ENCODE assay signal across 11 cellular contexts in genomic region chr15:99717129-99718024, GRCh38. TPM values are rescaled to one million over a fixed set of nuclear protein-coding genes. Genes with fewer than 3 reads are reported as not detected.
DNase-seq lines count a peak whose midpoint lies in the region; ATAC-seq, FAIRE-seq and TF ChIP-seq lines count a peak whose summit lies in the region.
"Had no signal": no experiment of that assay in that cellular context is flagged by ENCODE, and none has a peak within 500 bp of the region (broad histone marks: within the 10 kb centered on the region; RNA-seq: fewer than 3 reads in every experiment).

No MANE protein-coding gene starts in this region.

- peak; percentile 77 for DNase-seq in A673 (ENCODE audit: low spot score)
- no peak for DNase-seq in GM19239 (ENCODE audit: insufficient read length, low spot score)
- peak; percentile 61 for DNase-seq in left ventricle myocardium superior
- DNase-seq in mesenteric fat pad (ENCODE audit: low spot score) = no peak
- no peak for DNase-seq in DMS53 (lab: John Stamatoyannopoulos, UW)
- no peak for DNase-seq in PC-9
- DNase-seq: activated naive CD8-positive, alpha-beta T cell treated with anti-CD3 and anti-CD28 coated beads, Interleukin-2, amount 10 ng/mL, durations not matched to agents 7 days and 5 days; CD4-positive, alpha-beta memory T cell; Karpas-422 had no signal

- H3K36me3 ChIP-seq in A673 (ENCODE audit: insufficient read depth, low read length, poor library complexity, severe bottlenecking) = peaks cover 3% of the 10 kb centered on the region
- H3K36me3 ChIP-seq in PC-9 (ENCODE audit: low read depth) = no peaks in the 10 kb centered on the region

- CTCF ChIA-PET in A673 (lab: Charles Lee) (interaction anchor here (1.1 kb wide), 1 partner anchor 13 kb away, joined by 6 read pairs; no protein-coding TSS in a partner anchor), PC-9 (lab: Charles Lee) (no interaction called here)

- no peak for TF ChIP-seq CTCF in A673 (conservative IDR thresholded peaks at IDR 0.05; ENCODE audit: low read depth, low read length)
- TF ChIP-seq CTCF in PC-9 (conservative IDR thresholded peaks at IDR 0.05) = no peak

- H4K20me1 ChIP-seq in PC-9 (ENCODE audit: insufficient read depth) = no peaks in the 10 kb centered on the region

- POLR2A ChIA-PET in A673 (lab: Charles Lee; ENCODE audit: low non-redundant PET) = no interaction called here
- POLR2A ChIA-PET in PC-9 (lab: Charles Lee; ENCODE audit: unreplicated experiment) = no interaction called here

- no peaks in the 10 kb centered on the region for H3K9me2 ChIP-seq in PC-9 (ENCODE audit: insufficient read depth)

- no peak overlapping the region for H2AFZ ChIP-seq in PC-9

- ATAC-seq in HG03565 (IDR thresholded peaks at IDR 0.05; ENCODE audit: unreplicated experiment) = peak; percentile 26
- ATAC-seq in left ventricle myocardium superior = peak; percentile 77
- ATAC-seq in HG03378 (IDR thresholded peaks at IDR 0.05; ENCODE audit: unreplicated experiment) = no peak

- H3K9me3 ChIP-seq in A673 (ENCODE audit: low read depth, low read length, poor library complexity, severe bottlenecking) (no peaks in the 10 kb centered on the region), PC-9 (ENCODE audit: insufficient read depth, low read depth) (no peaks in the 10 kb centered on the region)

- peak; percentile 95 for FAIRE-seq in GM19239 (lab: Jason Lieb, UNC)

- H3K4me2 ChIP-seq in PC-9 = no peak overlapping the region

- intact Hi-C loops in A673 (cut with micrococcal nuclease; ENCODE audit: unreplicated experiment) (no loop called here), left ventricle myocardium superior (cut with micrococcal nuclease) (no loop called here), PC-9 (cut with micrococcal nuclease; ENCODE audit: unreplicated experiment) (no loop called here)

- BruUV-seq in A673 (replicated peaks; lab: Mats Ljungman, UMichigan) = no TSS peak
- no TSS peak for BruUV-seq in PC-9 (replicated peaks; lab: Mats Ljungman, UMichigan)

- no peaks in the 10 kb centered on the region for H3K79me2 ChIP-seq in PC-9 (ENCODE audit: low read depth)

- H3K4me1 ChIP-seq in A673 (ENCODE audit: insufficient read depth, low read length, poor library complexity, severe bottlenecking) = peaks cover 26% of the 10 kb centered on the region
- H3K4me1 ChIP-seq in PC-9 (replicated peaks; ENCODE audit: insufficient read depth) = no peaks in the 10 kb centered on the region

- H3K27me3 ChIP-seq in A673 (replicated peaks; ENCODE audit: insufficient read depth, low read depth, low read length, poor library complexity) (no peaks in the 10 kb centered on the region), PC-9 (ENCODE audit: insufficient read depth, low read depth) (no peaks in the 10 kb centered on the region)

- no peaks in the 10 kb centered on the region for H3F3A ChIP-seq in PC-9 (ENCODE audit: insufficient read depth, low read depth)

- H3K4me3 ChIP-seq in A673 (ENCODE audit: low read depth, low read length, poor library complexity, severe bottlenecking) (no peak overlapping the region), PC-9 (no peak overlapping the region)

- peak overlapping the region; percentile 32 for H3K27ac ChIP-seq in A673 (ENCODE audit: low read depth, low read length, poor library complexity, severe bottlenecking)
- H3K27ac ChIP-seq in PC-9 = no peak overlapping the region

RNA-seq across cellular contexts. Expression of gene LYSMD4, which starts 15.9 kb away (rescaled TPM):
- total RNA-seq in A673 (2021) = 5.3 and 5.8 TPM in 2 replicates
- total RNA-seq in left ventricle myocardium superior = 10.1 TPM
- total RNA-seq in mesenteric fat pad = 6.4 TPM
- 4.7 and 5.7 TPM in 2 replicates for total RNA-seq in PC-9 (2021)

Comparison
In these comparisons a context has a peak if more than half of its experiments do, and no peak if none do; other contexts are left out.
1. DNase-seq: peak in A673 (single experiment) and left ventricle myocardium superior (single experiment); none in GM19239 (single experiment), mesenteric fat pad (single experiment), DMS53 (single experiment) and PC-9 (0 of 2).